18 cellular contexts compared by ENCODE assay signal in genomic region chr22:33717694-33718396, GRCh38.
"Had no signal": no experiment of that assay in that cellular context is flagged by ENCODE, and none has a peak within 500 bp of the region (broad histone marks: within the 10 kb centered on the region; RNA-seq: fewer than 3 reads in every experiment).

No MANE protein-coding gene starts in this region.

- H3K27ac ChIP-seq: colonic mucosa, foreskin keratinocyte, left lung, neural progenitor cell had no signal

- H3K4me1 ChIP-seq: colonic mucosa, foreskin keratinocyte, left lung had no signal

- H3K4me3 ChIP-seq: colonic mucosa, left lung, lung, neural progenitor cell, smooth muscle cell had no signal

- H3K9me3 ChIP-seq: colonic mucosa had no signal

- H3K36me3 ChIP-seq: colonic mucosa, left lung, neural progenitor cell had no signal

- DNase-seq: colonic mucosa; effector CD4-positive, alpha-beta T cell; endodermal cell; erythroblast; foreskin keratinocyte; head of caudate nucleus; hypothalamus; left lung; mesenchymal stem cell; midbrain; nucleus accumbens; stimulated activated CD4-positive, alpha-beta T cell treated with anti-CD3 and anti-CD28 coated beads, Interleukin-2, amount 100 ng/mL, for 48 hours; stimulated activated naive CD4-positive, alpha-beta T cell treated with Interleukin-2 at 50 U/mL for 16 hours; trophoblast cell had no signal

- ATAC-seq: foreskin keratinocyte; left lung; natural killer cell treated with Interleukin-12 subunit alpha and Interleukin-12 subunit beta and Interleukin-15 and Interleukin-18, amount 100 ng/mL, for 72 hours had no signal

- H3K27me3 ChIP-seq: colonic mucosa, foreskin keratinocyte, left lung, neural progenitor cell had no signal
